13 cellular contexts compared by ENCODE assay signal in genomic region chr1:67390041-67390887, GRCh38. TPM values are rescaled to one million over a fixed set of nuclear protein-coding genes. Genes with fewer than 3 reads are reported as not detected.
DNase-seq lines count a peak whose midpoint lies in the region; ATAC-seq and TF ChIP-seq lines count a peak whose summit lies in the region.
"Had no signal": no experiment of that assay in that cellular context is flagged by ENCODE, and none has a peak within 500 bp of the region (broad histone marks: within the 10 kb centered on the region; RNA-seq: fewer than 3 reads in every experiment).

No MANE protein-coding gene starts in this region.

- POLR2A ChIA-PET in A673 (lab: Charles Lee; ENCODE audit: low non-redundant PET), result interaction anchor here (0.6 kb wide), 1 partner anchor 1879 kb away, joined by 3 read pairs; no protein-coding TSS in a partner anchor

- H3K4me3 ChIP-seq in A673 (ENCODE audit: low read depth, low read length, poor library complexity, severe bottlenecking), result no peak overlapping the region
- H3K4me3 ChIP-seq in adipocyte (ENCODE audit: low read length), result no peak overlapping the region
- no peak overlapping the region for H3K4me3 ChIP-seq in body of pancreas
- no peak overlapping the region for H3K4me3 ChIP-seq in stomach

- no peaks in the 10 kb centered on the region for H3K27me3 Mint-ChIP-seq in HFFc6 (ENCODE audit: insufficient read depth)
- H3K27me3 Mint-ChIP-seq: activated CD4-positive, alpha-beta T cell treated with anti-CD3 and anti-CD28 coated beads, Interleukin-2, amount 10 ng/mL, durations not matched to agents 7 days and 5 days; dendritic cell treated with granulocyte-macrophage colony-stimulating factor and Interleukin-4, amounts not matched to agents 40 ng/mL and 50 ng/mL, for 4 days had no signal

- BruUV-seq in A673 (replicated peaks; lab: Mats Ljungman, UMichigan), result no TSS peak

- H3K4me1 ChIP-seq in A673 (ENCODE audit: insufficient read depth, low read length, poor library complexity, severe bottlenecking), result no peaks in the 10 kb centered on the region
- peaks cover 31% of the 10 kb centered on the region for H3K4me1 ChIP-seq in adipocyte (ENCODE audit: control insufficient read depth, insufficient read depth, low read length)
- H3K4me1 ChIP-seq in body of pancreas, result peaks cover 13% of the 10 kb centered on the region
- H3K4me1 ChIP-seq in stomach, result no peaks in the 10 kb centered on the region

- ATAC-seq in body of pancreas, result no peak
- no peak for ATAC-seq in HG02798 (IDR thresholded peaks at IDR 0.05; ENCODE audit: poor library complexity, unreplicated experiment)

- intact Hi-C loops in A673 (cut with micrococcal nuclease; ENCODE audit: unreplicated experiment), result no loop called here
- intact Hi-C loops in body of pancreas (cut with DNase I), result no loop called here
- intact Hi-C loops in stomach (cut with DNase I; ENCODE audit: low total_unique reads), result no loop called here

- no peak overlapping the region for H3K9ac ChIP-seq in adipocyte (ENCODE audit: low read length)

- no peak for TF ChIP-seq EP300 in stomach (IDR thresholded peaks at IDR 0.05)

- H3K4me3 Mint-ChIP-seq in HFFc6, result peak overlapping the region; percentile 43
- H3K4me3 Mint-ChIP-seq: activated CD4-positive, alpha-beta T cell treated with anti-CD3 and anti-CD28 coated beads, Interleukin-2, amount 10 ng/mL, durations not matched to agents 7 days and 5 days; dendritic cell treated with granulocyte-macrophage colony-stimulating factor and Interleukin-4, amounts not matched to agents 40 ng/mL and 50 ng/mL, for 4 days had no signal

- TF ChIP-seq CTCF in A673 (conservative IDR thresholded peaks at IDR 0.05; ENCODE audit: low read depth, low read length) (no peak), HFFc6 (IDR thresholded peaks at IDR 0.05) (no peak), body of pancreas (IDR thresholded peaks at IDR 0.05) (no peak), stomach (IDR thresholded peaks at IDR 0.05) (no peak)

- H3K27ac ChIP-seq in A673 (ENCODE audit: low read depth, low read length, poor library complexity, severe bottlenecking) (no peak overlapping the region), body of pancreas (no peak overlapping the region), stomach (no peak overlapping the region)
- H3K27ac ChIP-seq: HL-60 had no signal

- CTCF ChIA-PET in A673 (lab: Charles Lee), result no interaction called here

- peaks cover 17% of the 10 kb centered on the region for H3K4me1 Mint-ChIP-seq in HFFc6 (ENCODE audit: low read depth)

- H3K9me3 ChIP-seq in A673 (ENCODE audit: low read depth, low read length, poor library complexity, severe bottlenecking), result peaks cover 5% of the 10 kb centered on the region
- no peaks in the 10 kb centered on the region for H3K9me3 ChIP-seq in adipocyte (ENCODE audit: control insufficient read depth, low read length)
- no peaks in the 10 kb centered on the region for H3K9me3 ChIP-seq in body of pancreas
- no peaks in the 10 kb centered on the region for H3K9me3 ChIP-seq in stomach

- H3K36me3 Mint-ChIP-seq in HFFc6 (ENCODE audit: low read depth), result peaks cover 9% of the 10 kb centered on the region

- H3K9me3 Mint-ChIP-seq in HFFc6, result peaks cover 4% of the 10 kb centered on the region; the same call in 1 of the 2 replicates

- H3K27me3 ChIP-seq in A673 (replicated peaks; ENCODE audit: insufficient read depth, low read depth, low read length, poor library complexity), result no peaks in the 10 kb centered on the region
- H3K27me3 ChIP-seq in adipocyte (replicated peaks; ENCODE audit: control insufficient read depth, insufficient read depth, low read length), result no peaks in the 10 kb centered on the region
- no peaks in the 10 kb centered on the region for H3K27me3 ChIP-seq in body of pancreas
- H3K27me3 ChIP-seq in stomach, result no peaks in the 10 kb centered on the region

- peak overlapping the region; percentile 54 for H3K27ac Mint-ChIP-seq in HFFc6
- H3K27ac Mint-ChIP-seq: activated CD4-positive, alpha-beta T cell treated with anti-CD3 and anti-CD28 coated beads, Interleukin-2, amount 10 ng/mL, durations not matched to agents 7 days and 5 days; dendritic cell treated with granulocyte-macrophage colony-stimulating factor and Interleukin-4, amounts not matched to agents 40 ng/mL and 50 ng/mL, for 4 days had no signal

- DNase-seq in A673 (ENCODE audit: low spot score) (peak; percentile 49), HFFc6 (peak; percentile 27), adipocyte (ENCODE audit: low read depth) (peak; percentile 80), glomerular visceral epithelial cell (ENCODE audit: extremely low spot score) (peak; percentile 91), body of pancreas (no peak), middle frontal gyrus (ENCODE audit: extremely low spot score, low spot score) (no peak), stomach (no peak)
- DNase-seq: activated CD4-positive, alpha-beta T cell treated with anti-CD3 and anti-CD28 coated beads, Interleukin-2, amount 10 ng/mL, durations not matched to agents 7 days and 5 days; activated naive CD4-positive, alpha-beta T cell treated with Interleukin-2 at 50 U/mL for 16 hours; NCI-H1092 treated with DMSO at 0.1 percent for 48 hours had no signal

- WGBS in body of pancreas, 2 donors, result 93% methylated on average over 3 of the region's 3 CpGs
- 56 to 78% (median 71%) methylated on average over 3 of the region's 3 CpGs for WGBS in stomach, 5 donors

- TF ChIP-seq POLR2A in body of pancreas (IDR thresholded peaks at IDR 0.05), result no peak
- TF ChIP-seq POLR2A in stomach (IDR thresholded peaks at IDR 0.05), result no peak

- H3K36me3 ChIP-seq in A673 (ENCODE audit: insufficient read depth, low read length, poor library complexity, severe bottlenecking) (peaks cover 3% of the 10 kb centered on the region), adipocyte (ENCODE audit: control insufficient read depth, insufficient read depth, low read length, severe bottlenecking) (peaks cover 11% of the 10 kb centered on the region), body of pancreas (replicated peaks in 1 of 2; ENCODE audit: insufficient read depth in 1 of 2, low read depth in 2 of 2) (no peaks in the 10 kb centered on the region), stomach (peaks cover 0 to 7% (median 3%) of the 10 kb centered on the region in 4 donors)

RNA-seq across cellular contexts. Expression of gene SERBP1, which starts 39.9 kb away (rescaled TPM):
- total RNA-seq in A673 (2021), result 407 and 447 TPM in 2 replicates
- total RNA-seq in HFFc6 (2021; fragmentation: NEBNext Ultra II Directional; extraction: Animal tissue kit (Norgen Biotek cat#: 25700)), result 100 to 1,000 TPM; 192 to 263 (median 242) TPM
- total RNA-seq in body of pancreas, result 100 to 1,000 TPM in 1 of 2 donors, 10 to 100 TPM in 1; 77.5 to 123 TPM
- 100 to 1,000 TPM in 3 of 5 donors, 10 to 100 TPM in 2; 66.1 to 240 (median 146) TPM for total RNA-seq in stomach
- polyA plus RNA-seq in stomach, result 100 to 1,000 TPM in 2 of 3 donors, 10 to 100 TPM in 1; 92.9 to 155 (median 114) TPM

Comparison
In these comparisons a context has a peak if more than half of its experiments do, and no peak if none do; other contexts are left out.
1. DNase-seq: peak in A673 (single experiment), HFFc6 (single experiment), adipocyte (single experiment) and glomerular visceral epithelial cell (single experiment); none in body of pancreas (0 of 4), middle frontal gyrus (single experiment) and stomach (single experiment).